1 cellular context compared by ENCODE assay signal in genomic region chr12:57526477-57527126, GRCh38.
TF ChIP-seq lines count a peak whose summit lies in the region.

No MANE protein-coding gene starts in this region.

TF ChIP-seq in endothelial cell of umbilical vein, 7 proteins besides CTCF, POLR2A, EP300 and RAD21:
- TF ChIP-seq GATA2 (IDR thresholded peaks at IDR 0.05; ENCODE audit: insufficient read depth, insufficient read length, low read depth, low read length) (no peak), POLR2AphosphoS5 (IDR thresholded peaks at IDR 0.05; ENCODE audit: insufficient read depth, low read depth, low read length) (no peak), EZH2 (IDR thresholded peaks at IDR 0.05; ENCODE audit: borderline replicate concordance, low read depth, low read length, severe bottlenecking) (no peak), JUN (IDR thresholded peaks at IDR 0.05; ENCODE audit: borderline replicate concordance, insufficient read depth, insufficient read length, low read depth) (no peak), FOS (IDR thresholded peaks at IDR 0.05; ENCODE audit: borderline replicate concordance, insufficient read depth, low read length) (no peak), MAX (IDR thresholded peaks at IDR 0.05; ENCODE audit: insufficient read depth, insufficient read length) (no peak), MYC (IDR thresholded peaks at IDR 0.05; ENCODE audit: low read depth, low read length) (no peak)
TF ChIP-seq in endothelial cell of umbilical vein: peak in this region for 0.
